In the genomic region with DNA sequence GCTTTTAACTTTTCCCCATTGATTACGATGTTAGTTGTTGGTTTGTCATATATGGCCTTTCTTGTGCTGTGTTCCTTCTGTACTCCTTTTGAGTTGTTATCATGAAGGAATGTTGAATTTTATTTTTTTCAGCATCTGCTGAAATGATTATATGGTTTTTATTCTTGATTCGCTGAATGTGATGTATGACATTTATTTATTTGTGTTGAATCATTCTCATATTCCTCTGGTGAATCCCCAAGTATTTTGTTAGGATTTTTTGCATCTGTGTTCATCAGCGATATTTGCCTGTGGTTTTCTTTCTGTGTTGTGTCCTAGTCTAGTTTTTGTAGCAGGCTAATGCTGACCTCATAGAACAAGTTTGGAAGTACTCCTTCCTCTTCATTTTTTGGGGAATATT, we compare ENCODE assay signal across 24 cellular contexts.
A peak's percentile ranks its signal among the peaks of the same experiment; 100 is the strongest.
DNase-seq lines count a peak whose midpoint lies in the region; TF ChIP-seq lines count a peak whose summit lies in the region.
"Had no signal": no experiment of that assay in that cellular context is flagged by ENCODE, and none has a peak within 500 bp of the region (broad histone marks: within the 10 kb centered on the region; RNA-seq: fewer than 3 reads in every experiment).

No MANE protein-coding gene starts in this region.

- TF ChIP-seq CTCF in fibroblast of lung (conservative IDR thresholded peaks at IDR 0.05 in 1 of 2, IDR thresholded peaks at IDR 0.05 in 1 of 2; ENCODE audit: low read depth in 1 of 2, low read length in 2 of 2) (no peak), GM20000 (IDR thresholded peaks at IDR 0.05; ENCODE audit: extremely low read depth, missing control alignments) (no peak)

- no peak overlapping the region for H3K9ac ChIP-seq in fibroblast of lung (ENCODE audit: insufficient read depth, low read length)

- no peak overlapping the region for H3K4me3 ChIP-seq in fibroblast of lung (replicated peaks in 1 of 4; ENCODE audit: control extremely low read depth in 1 of 4, insufficient read depth in 1 of 4, low read depth in 3 of 4, low read length in 4 of 4)
- H3K4me3 ChIP-seq: breast epithelium, skin epidermis, tibial artery had no signal

- H3K9me3 ChIP-seq in fibroblast of lung (ENCODE audit: control insufficient read depth, insufficient read depth, low read depth, low read length) = no peaks in the 10 kb centered on the region
- H3K9me3 ChIP-seq: breast epithelium, tibial artery had no signal

- H3K4me1 ChIP-seq in fibroblast of lung (ENCODE audit: control insufficient read depth, extremely low read depth, insufficient read depth, low read length) = no peaks in the 10 kb centered on the region
- H3K4me1 ChIP-seq: breast epithelium had no signal

- H3K27me3 ChIP-seq in fibroblast of lung (ENCODE audit: control insufficient read depth, insufficient read depth, low read length) = no peaks in the 10 kb centered on the region

- no peak overlapping the region for H3K4me2 ChIP-seq in fibroblast of lung (ENCODE audit: extremely low read depth, insufficient read depth, low read length)

- H3K79me2 ChIP-seq in fibroblast of lung (ENCODE audit: control insufficient read depth, insufficient read depth, low read length) = no peaks in the 10 kb centered on the region

- H2AFZ ChIP-seq in fibroblast of lung (ENCODE audit: low read length) = no peak overlapping the region

- peak; percentile 86 for DNase-seq in EL
- DNase-seq in amniotic epithelial cell (ENCODE audit: low read depth) = peak; percentile 93
- DNase-seq in fibroblast of lung (ENCODE audit: low read depth in 2 of 2) = peak; percentile 51 to 88
- peak; percentile 9 for DNase-seq in stromal cell of bone marrow (ENCODE audit: low read depth)
- DNase-seq in stimulated activated naive CD4-positive, alpha-beta T cell treated with Interleukin-2 at 50 U/mL for 16 hours (lab: John Stamatoyannopoulos, UW) = no peak
- no peak for DNase-seq in GM20000 (ENCODE audit: low spot score)
- no peak for DNase-seq in effector CD8-positive, alpha-beta T cell (lab: John Stamatoyannopoulos, UW)
- DNase-seq: activated CD4-positive, alpha-beta T cell treated with anti-CD3 and anti-CD28 coated beads for 4 hours; activated CD8-positive, alpha-beta memory T cell treated with anti-CD3 and anti-CD28 coated beads for 24 hours; activated effector memory CD4-positive, alpha-beta T cell treated with anti-CD3 and anti-CD28 coated beads, Interleukin-2, amount 50 U/mL, for 16 hours; activated naive CD8-positive, alpha-beta T cell treated with anti-CD3 and anti-CD28 coated beads, Interleukin-2, amount 10 ng/mL, durations not matched to agents 7 days and 5 days; Calu3; DMS79 treated with DMSO at 0.1 percent for 48 hours; KBM-7; left ventricle myocardium superior; naive thymus-derived CD8-positive, alpha-beta T cell; NCI-H1436; NCI-H2107; NCI-H446 treated with DMSO at 0.1 percent for 48 hours; stimulated activated naive CD8-positive, alpha-beta T cell treated with anti-CD3 and anti-CD28 coated beads, Interleukin-15, amount 100 ng/mL, for 72 hours; tibial artery had no signal

- no peak overlapping the region for H3K27ac ChIP-seq in fibroblast of lung (ENCODE audit: insufficient read depth, low read length)
- H3K27ac ChIP-seq: breast epithelium, skin epidermis, tibial artery, VCaP had no signal

- H4K20me1 ChIP-seq in fibroblast of lung (ENCODE audit: control insufficient read depth, extremely low read depth, insufficient read depth, low read length) = no peaks in the 10 kb centered on the region

- H3K36me3 ChIP-seq in fibroblast of lung (ENCODE audit: control insufficient read depth, insufficient read depth, low read length) = no peaks in the 10 kb centered on the region
- H3K36me3 ChIP-seq: breast epithelium, tibial artery had no signal

Comparison
In these comparisons a context has a peak if more than half of its experiments do, and no peak if none do; other contexts are left out.
1. DNase-seq: peak in EL (single experiment), amniotic epithelial cell (single experiment), fibroblast of lung (2 of 2) and stromal cell of bone marrow (single experiment); none in stimulated activated naive CD4-positive, alpha-beta T cell treated with Interleukin-2 at 50 U/mL for 16 hours (single experiment), GM20000 (single experiment) and effector CD8-positive, alpha-beta T cell (single experiment).